Comparison of ENCODE assay signal across 20 cellular contexts in the genomic region with DNA sequence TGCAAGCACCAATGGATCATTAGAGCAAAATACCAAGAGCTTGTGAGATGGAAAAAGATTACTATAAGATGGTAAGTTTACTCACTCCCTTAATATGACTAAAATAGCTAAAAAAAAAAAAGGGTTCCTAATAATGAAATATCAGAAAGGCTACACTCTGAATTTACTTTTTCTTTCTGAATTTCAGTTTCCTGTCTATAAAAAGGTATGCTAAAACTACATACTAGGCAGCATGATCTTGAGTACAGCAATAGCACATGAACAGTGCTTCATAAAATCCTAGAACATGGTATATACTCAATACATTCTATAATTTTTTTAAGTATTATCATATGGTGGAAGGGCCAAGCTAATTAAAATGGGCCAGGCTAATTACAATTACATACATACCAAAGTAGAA.
"Had no signal": no experiment of that assay in that cellular context is flagged by ENCODE, and none has a peak within 500 bp of the region (broad histone marks: within the 10 kb centered on the region; RNA-seq: fewer than 3 reads in every experiment).

No MANE protein-coding gene starts in this region.

- FAIRE-seq: HepG2, RCC 7860 had no signal

- H3K4me2 ChIP-seq: SK-N-SH had no signal

- DNase-seq: IMR-90, NCI-H1092, NCI-H1105 treated with DMSO at 0.1 percent for 48 hours, NCI-H1417 treated with DMSO at 0.1 percent for 48 hours, NCI-H1694 treated with DMSO at 0.1 percent for 48 hours, NCI-H1930, NCI-H2081, NCI-H2107, NCI-H2227 treated with DMSO at 0.1 percent for 48 hours, NCI-H524, NCI-H526 treated with DMSO at 0.1 percent for 48 hours, NCI-H748 treated with DMSO at 0.1 percent for 48 hours, Right ventricle myocardium superior, RPMI8226, SIG-M5, SK-N-SH, T-helper 1 cell, T-helper 17 cell had no signal

- H3K9ac ChIP-seq: SK-N-SH had no signal

- H3K9me3 ChIP-seq: SK-N-SH had no signal

- ATAC-seq: HepG2, T-helper 17 cell had no signal
